ENCODE assay signal across 31 cellular contexts in genomic region chr22:47374273-47374771, GRCh38.
DNase-seq lines count a peak whose midpoint lies in the region; ATAC-seq, FAIRE-seq and TF ChIP-seq lines count a peak whose summit lies in the region.
"Had no signal": no experiment of that assay in that cellular context is flagged by ENCODE, and none has a peak within 500 bp of the region (broad histone marks: within the 10 kb centered on the region; RNA-seq: fewer than 3 reads in every experiment).

No MANE protein-coding gene starts in this region.

- H3K9me3 ChIP-seq in kidney (ENCODE audit: control insufficient read depth in 1 of 2, low read length in 2 of 2) = no peaks in the 10 kb centered on the region
- no peaks in the 10 kb centered on the region for H3K9me3 ChIP-seq in upper lobe of left lung
- H3K9me3 ChIP-seq: BLaER1 had no signal

- no peaks in the 10 kb centered on the region for H3K4me1 ChIP-seq in kidney (ENCODE audit: control insufficient read depth in 1 of 2, insufficient read depth in 1 of 2, low read depth in 1 of 2, low read length in 2 of 2)
- no peaks in the 10 kb centered on the region for H3K4me1 ChIP-seq in upper lobe of left lung
- H3K4me1 ChIP-seq: BLaER1 had no signal

- TF ChIP-seq EP300 in upper lobe of left lung (IDR thresholded peaks at IDR 0.05) = no peak

- no peak overlapping the region for H3K27ac ChIP-seq in kidney (ENCODE audit: low read depth in 2 of 2, low read length in 2 of 2)
- no peak overlapping the region for H3K27ac ChIP-seq in upper lobe of left lung
- H3K27ac ChIP-seq: BLaER1, HL-60, PC-9, RWPE1 had no signal

- WGBS in upper lobe of left lung, 2 donors = 85 to 89% methylated on average over 12 to 15 of the region's 15 CpGs

- no peak for TF ChIP-seq CTCF in kidney (IDR thresholded peaks at IDR 0.05; ENCODE audit: borderline replicate concordance, extremely low read depth, insufficient read depth)
- no peak for TF ChIP-seq CTCF in upper lobe of left lung (IDR thresholded peaks at IDR 0.05)

- ATAC-seq in left ventricle myocardium superior (no peak), upper lobe of left lung (ENCODE audit: low FRiP score in 2 of 2) (no peak), HG02623 (IDR thresholded peaks at IDR 0.05; ENCODE audit: unreplicated experiment) (no peak)
- ATAC-seq: HCT116, K562 had no signal

- no peak overlapping the region for H3K9ac ChIP-seq in kidney (ENCODE audit: low read length in 2 of 2)
- H3K9ac ChIP-seq: BLaER1 had no signal

- H3K36me3 ChIP-seq in kidney (ENCODE audit: control insufficient read depth in 1 of 2, insufficient read depth in 2 of 2, low read length in 2 of 2) = no peaks in the 10 kb centered on the region
- H3K36me3 ChIP-seq in upper lobe of left lung = no peaks in the 10 kb centered on the region
- H3K36me3 ChIP-seq: BLaER1 had no signal

- no peak overlapping the region for H3K4me3 ChIP-seq in kidney (ENCODE audit: low read length in 2 of 2)
- H3K4me3 ChIP-seq in upper lobe of left lung = no peak overlapping the region
- H3K4me3 ChIP-seq: BLaER1, K562, PC-9 had no signal

- intact Hi-C loops in cardiac septum (cut with DNase I) = no loop called here
- intact Hi-C loops in left ventricle myocardium superior (cut with micrococcal nuclease) = no loop called here
- intact Hi-C loops in kidney (cut with DNase I) = no loop called here
- intact Hi-C loops in posterior vena cava (cut with DNase I) = no loop called here

- no peak for TF ChIP-seq POLR2A in upper lobe of left lung (IDR thresholded peaks at IDR 0.05)

- no peaks in the 10 kb centered on the region for H3K27me3 ChIP-seq in upper lobe of left lung
- H3K27me3 ChIP-seq: BLaER1 had no signal

- DNase-seq in cardiac septum (ENCODE audit: low spot score) (peak; percentile 5), left ventricle myocardium superior (no peak), kidney (peak; percentile 44), posterior vena cava (ENCODE audit: low spot score) (peak; percentile 78), upper lobe of left lung (peak; percentile 12 to 50), NCI-H2171 treated with DMSO at 0.1 percent for 48 hours (lab: John Stamatoyannopoulos, UW) (no peak), HuH-7.5 (ENCODE audit: low spot score) (no peak)
- DNase-seq: CD4-positive, CD25-positive, alpha-beta regulatory T cell; DMS153; DND-41; Kasumi-1; NCI-H1092 treated with DMSO at 0.1 percent for 48 hours; NCI-H1436; NCI-H187; NCI-H2081 treated with DMSO at 0.1 percent for 48 hours; NCI-H2171; NCI-H345; NCI-H774; NK-92 treated with Interleukin-12 subunit alpha and Interleukin-12 subunit beta, amount 100 ng/mL, for 24 hours; PC-9; SHP77 treated with DMSO at 0.1 percent for 48 hours had no signal

- no peak for FAIRE-seq in kidney (lab: Jason Lieb, UNC)
- FAIRE-seq: A204.1, GM12892, GM19239, H1, K562 had no signal

Comparison
In these comparisons a context has a peak if more than half of its experiments do, and no peak if none do; other contexts are left out.
1. DNase-seq: peak in cardiac septum (single experiment), kidney (single experiment), posterior vena cava (single experiment) and upper lobe of left lung (2 of 2); none in left ventricle myocardium superior (single experiment), NCI-H2171 treated with DMSO at 0.1 percent for 48 hours (single experiment) and HuH-7.5 (single experiment).